In the genomic region with DNA sequence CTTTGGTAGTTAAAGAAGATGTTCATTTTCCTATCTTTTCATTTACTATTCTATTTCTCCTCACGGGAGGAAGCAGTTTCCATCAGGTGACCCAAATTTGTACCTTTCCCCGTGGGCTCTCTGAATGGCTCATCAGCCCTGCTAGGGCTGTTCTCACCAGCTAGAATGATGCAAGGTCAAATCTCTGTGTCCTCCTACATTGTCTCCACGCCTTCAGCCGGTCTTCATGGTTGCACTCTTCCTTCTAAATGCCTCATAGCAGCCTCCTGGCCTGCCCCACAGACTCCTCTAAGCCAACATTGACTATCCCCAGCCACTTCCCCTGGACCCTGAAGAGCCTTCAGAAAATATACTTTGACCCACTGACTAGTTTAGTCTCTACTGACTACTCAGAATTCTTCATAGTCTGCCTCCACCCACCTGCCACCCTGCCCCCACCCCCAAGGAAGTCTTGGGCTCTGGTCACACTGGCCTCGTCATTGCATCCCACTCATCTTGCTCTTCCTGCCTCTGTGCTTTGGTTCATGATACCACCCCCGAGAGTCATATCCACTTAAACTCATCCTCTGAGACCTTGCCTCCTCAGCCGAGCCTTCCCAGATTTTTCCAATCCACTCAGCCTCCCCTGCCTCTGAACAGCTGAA, we compare ENCODE assay signal across 30 cellular contexts. TPM values are rescaled to one million over a fixed set of nuclear protein-coding genes. Genes with fewer than 3 reads are reported as not detected.
DNase-seq lines count a peak whose midpoint lies in the region; ATAC-seq, FAIRE-seq and TF ChIP-seq lines count a peak whose summit lies in the region.
"Had no signal": no experiment of that assay in that cellular context is flagged by ENCODE, and none has a peak within 500 bp of the region (broad histone marks: within the 10 kb centered on the region; RNA-seq: fewer than 3 reads in every experiment).

No MANE protein-coding gene starts in this region.

- no peak for TF ChIP-seq CTCF in osteocyte (IDR thresholded peaks at IDR 0.05)
- TF ChIP-seq CTCF in CD4-positive, alpha-beta T cell (IDR thresholded peaks at IDR 0.05): no peak

- intact Hi-C loops in activated CD4-positive, alpha-beta T cell treated with anti-CD3 and anti-CD28 coated beads for 36 hours (cut with DNase I, micrococcal nuclease): no loop called here
- intact Hi-C loops in activated T-helper 1 cell treated with anti-CD3 and anti-CD28 coated beads, Interleukin-12 subunit alpha, Interleukin-12 subunit beta, Interleukin-2, Interleukin-4 antibody, amounts not matched to agents 30 ng/mL and 10 ng/mL and 1 ng/mL, durations not matched to agents 14 hours and 24 hours and 36 hours (cut with micrococcal nuclease): no loop called here
- intact Hi-C loops in CD4-positive, alpha-beta T cell (cut with DNase I, micrococcal nuclease): no loop called here

- H3K36me3 Mint-ChIP-seq in activated CD4-positive, alpha-beta T cell treated with anti-CD3 and anti-CD28 coated beads for 36 hours (ENCODE audit: low read depth): no peaks in the 10 kb centered on the region
- no peaks in the 10 kb centered on the region for H3K36me3 Mint-ChIP-seq in activated CD4-positive, alpha-beta T cell treated with anti-CD3 and anti-CD28 coated beads, Interleukin-2, amount 10 ng/mL, durations not matched to agents 7 days and 5 days (ENCODE audit: low read depth)
- H3K36me3 Mint-ChIP-seq in CD4-positive, CD25-positive, alpha-beta regulatory T cell: no peaks in the 10 kb centered on the region
- H3K36me3 Mint-ChIP-seq in activated T-helper 1 cell treated with anti-CD3 and anti-CD28 coated beads, Interleukin-12 subunit alpha, Interleukin-12 subunit beta, Interleukin-2, Interleukin-4 antibody, amounts not matched to agents 30 ng/mL and 10 ng/mL and 1 ng/mL, durations not matched to agents 14 hours and 24 hours and 36 hours (ENCODE audit: low read depth): peaks cover 1% of the 10 kb centered on the region
- no peaks in the 10 kb centered on the region for H3K36me3 Mint-ChIP-seq in osteocyte (ENCODE audit: unreplicated experiment)
- H3K36me3 Mint-ChIP-seq in CD4-positive, alpha-beta T cell (ENCODE audit: low read depth): no peaks in the 10 kb centered on the region
- H3K36me3 Mint-ChIP-seq: activated naive CD8-positive, alpha-beta T cell; CD8-positive, alpha-beta memory T cell had no signal

- FAIRE-seq in GM19239 (lab: Jason Lieb, UNC): no peak
- FAIRE-seq: endothelial cell of umbilical vein, keratinocyte had no signal

- POLR2A ChIA-PET in activated CD4-positive, alpha-beta T cell treated with anti-CD3 and anti-CD28 coated beads for 36 hours (lab: Charles Lee): no interaction called here
- POLR2A ChIA-PET in activated CD4-positive, alpha-beta T cell treated with anti-CD3 and anti-CD28 coated beads, Interleukin-2, amount 10 ng/mL, durations not matched to agents 7 days and 5 days (lab: Charles Lee): interaction anchor here (0.6 kb wide), 1 partner anchor 528 kb away, joined by 3 read pairs; no protein-coding TSS in a partner anchor
- POLR2A ChIA-PET in CD4-positive, alpha-beta T cell (lab: Charles Lee): no interaction called here

- DNase-seq in activated CD4-positive, alpha-beta T cell treated with anti-CD3 and anti-CD28 coated beads for 36 hours: peak; percentile 56
- no peak for DNase-seq in activated CD4-positive, alpha-beta T cell treated with anti-CD3 and anti-CD28 coated beads, Interleukin-2, amount 10 ng/mL, durations not matched to agents 7 days and 5 days
- DNase-seq in CD4-positive, CD25-positive, alpha-beta regulatory T cell: no peak
- no peak for DNase-seq in activated T-helper 1 cell treated with anti-CD3 and anti-CD28 coated beads, Interleukin-12 subunit alpha, Interleukin-12 subunit beta, Interleukin-2, Interleukin-4 antibody, amounts not matched to agents 30 ng/mL and 10 ng/mL and 1 ng/mL, durations not matched to agents 14 hours and 24 hours and 36 hours (ENCODE audit: low spot score)
- DNase-seq in osteocyte (ENCODE audit: extremely low spot score, unreplicated experiment) (peak; percentile 42), GM19239 (ENCODE audit: insufficient read length, low spot score) (no peak)
- DNase-seq in CD4-positive, alpha-beta T cell: no peak
- DNase-seq: 8988T; activated CD4-positive, CD25-positive, alpha-beta regulatory T cell treated with anti-CD3 and anti-CD28 coated beads, Interleukin-2, amount 50 U/mL, for 72 hours; CD8-positive, alpha-beta memory T cell; central memory CD4-positive, alpha-beta T cell; DMS153; GOT3; lower lobe of right lung; MM.1S; mucosa of descending colon; NCI-H1436; NCI-H524; right lobe of liver; SIG-M5; stimulated activated CD4-positive, alpha-beta T cell treated with anti-CD3 and anti-CD28 coated beads, Interleukin-12 subunit alpha, Interleukin-12 subunit beta, amount 100 ng/mL, for 4 hours; SW 1271; upper lobe of left lung had no signal

- no peak overlapping the region for H3K4me3 ChIP-seq in CD4-positive, CD25-positive, alpha-beta regulatory T cell (ENCODE audit: low read depth, low read length)
- H3K4me3 ChIP-seq: dorsolateral prefrontal cortex, lower lobe of right lung, mucosa of descending colon, right lobe of liver, upper lobe of left lung had no signal

- H3K4me1 Mint-ChIP-seq in activated CD4-positive, alpha-beta T cell treated with anti-CD3 and anti-CD28 coated beads for 36 hours: peaks cover 20% of the 10 kb centered on the region
- peaks cover 10% of the 10 kb centered on the region for H3K4me1 Mint-ChIP-seq in activated CD4-positive, alpha-beta T cell treated with anti-CD3 and anti-CD28 coated beads, Interleukin-2, amount 10 ng/mL, durations not matched to agents 7 days and 5 days
- peaks cover 0 to 8% (median 3%) of the 10 kb centered on the region in 4 donors for H3K4me1 Mint-ChIP-seq in CD4-positive, CD25-positive, alpha-beta regulatory T cell
- H3K4me1 Mint-ChIP-seq in activated T-helper 1 cell treated with anti-CD3 and anti-CD28 coated beads, Interleukin-12 subunit alpha, Interleukin-12 subunit beta, Interleukin-2, Interleukin-4 antibody, amounts not matched to agents 30 ng/mL and 10 ng/mL and 1 ng/mL, durations not matched to agents 14 hours and 24 hours and 36 hours (ENCODE audit: low read depth): peaks cover 22% of the 10 kb centered on the region
- H3K4me1 Mint-ChIP-seq in osteocyte (ENCODE audit: unreplicated experiment): no peaks in the 10 kb centered on the region
- H3K4me1 Mint-ChIP-seq in CD4-positive, alpha-beta T cell (ENCODE audit: low read depth): peaks cover 6% of the 10 kb centered on the region

- H3K36me3 ChIP-seq in CD4-positive, CD25-positive, alpha-beta regulatory T cell (ENCODE audit: control insufficient read depth, insufficient read depth, low read length): no peaks in the 10 kb centered on the region
- H3K36me3 ChIP-seq: lower lobe of right lung, right lobe of liver, upper lobe of left lung had no signal

- H3K27ac ChIP-seq in CD4-positive, CD25-positive, alpha-beta regulatory T cell (ENCODE audit: insufficient read depth, low read length, poor library complexity, severe bottlenecking): no peak overlapping the region
- H3K27ac ChIP-seq in CD4-positive, alpha-beta T cell (ENCODE audit: low read depth, low read length): no peak overlapping the region
- H3K27ac ChIP-seq: dorsolateral prefrontal cortex, lower lobe of right lung, right lobe of liver, upper lobe of left lung had no signal

- no peaks in the 10 kb centered on the region for H3K9me3 ChIP-seq in CD4-positive, CD25-positive, alpha-beta regulatory T cell (ENCODE audit: control insufficient read depth in 2 of 2, low read length in 2 of 2)
- H3K9me3 ChIP-seq in CD4-positive, alpha-beta T cell (ENCODE audit: control insufficient read depth, low read length): no peaks in the 10 kb centered on the region
- H3K9me3 ChIP-seq: lower lobe of right lung, mucosa of descending colon, right lobe of liver, upper lobe of left lung had no signal

- no peaks in the 10 kb centered on the region for H3K27me3 Mint-ChIP-seq in activated CD4-positive, alpha-beta T cell treated with anti-CD3 and anti-CD28 coated beads for 36 hours
- peaks cover 11% of the 10 kb centered on the region for H3K27me3 Mint-ChIP-seq in activated CD4-positive, alpha-beta T cell treated with anti-CD3 and anti-CD28 coated beads, Interleukin-2, amount 10 ng/mL, durations not matched to agents 7 days and 5 days
- peaks cover 5% of the 10 kb centered on the region for H3K27me3 Mint-ChIP-seq in CD4-positive, CD25-positive, alpha-beta regulatory T cell
- peaks cover 16% of the 10 kb centered on the region for H3K27me3 Mint-ChIP-seq in activated T-helper 1 cell treated with anti-CD3 and anti-CD28 coated beads, Interleukin-12 subunit alpha, Interleukin-12 subunit beta, Interleukin-2, Interleukin-4 antibody, amounts not matched to agents 30 ng/mL and 10 ng/mL and 1 ng/mL, durations not matched to agents 14 hours and 24 hours and 36 hours (ENCODE audit: insufficient read depth)
- peaks cover 30% of the 10 kb centered on the region for H3K27me3 Mint-ChIP-seq in osteocyte (ENCODE audit: unreplicated experiment)
- H3K27me3 Mint-ChIP-seq in CD4-positive, alpha-beta T cell: no peaks in the 10 kb centered on the region
- H3K27me3 Mint-ChIP-seq: activated naive CD8-positive, alpha-beta T cell had no signal

- peak; percentile 65 for ATAC-seq in activated CD4-positive, alpha-beta T cell treated with anti-CD3 and anti-CD28 coated beads for 36 hours
- no peak for ATAC-seq in CD4-positive, CD25-positive, alpha-beta regulatory T cell (ENCODE audit: low read depth in 2 of 2)
- ATAC-seq in HG02981 (IDR thresholded peaks at IDR 0.05; ENCODE audit: unreplicated experiment): no peak
- ATAC-seq in CD4-positive, alpha-beta T cell (ENCODE audit: poor library complexity): no peak
- ATAC-seq: mucosa of descending colon, Panc1, right lobe of liver had no signal

- no peaks in the 10 kb centered on the region for H3K9me3 Mint-ChIP-seq in activated CD4-positive, alpha-beta T cell treated with anti-CD3 and anti-CD28 coated beads for 36 hours (ENCODE audit: low read depth)
- H3K9me3 Mint-ChIP-seq in activated CD4-positive, alpha-beta T cell treated with anti-CD3 and anti-CD28 coated beads, Interleukin-2, amount 10 ng/mL, durations not matched to agents 7 days and 5 days: no peaks in the 10 kb centered on the region
- H3K9me3 Mint-ChIP-seq in CD4-positive, CD25-positive, alpha-beta regulatory T cell: no peaks in the 10 kb centered on the region
- no peaks in the 10 kb centered on the region for H3K9me3 Mint-ChIP-seq in activated T-helper 1 cell treated with anti-CD3 and anti-CD28 coated beads, Interleukin-12 subunit alpha, Interleukin-12 subunit beta, Interleukin-2, Interleukin-4 antibody, amounts not matched to agents 30 ng/mL and 10 ng/mL and 1 ng/mL, durations not matched to agents 14 hours and 24 hours and 36 hours
- H3K9me3 Mint-ChIP-seq in osteocyte (ENCODE audit: unreplicated experiment): no peaks in the 10 kb centered on the region
- no peaks in the 10 kb centered on the region for H3K9me3 Mint-ChIP-seq in CD4-positive, alpha-beta T cell
- H3K9me3 Mint-ChIP-seq: CD8-positive, alpha-beta memory T cell had no signal

- no peaks in the 10 kb centered on the region for H3K4me1 ChIP-seq in CD4-positive, CD25-positive, alpha-beta regulatory T cell (ENCODE audit: control insufficient read depth, insufficient read depth, low read length, poor library complexity, severe bottlenecking)
- H3K4me1 ChIP-seq: right lobe of liver had no signal

- no peaks in the 10 kb centered on the region for H3K27me3 ChIP-seq in CD4-positive, CD25-positive, alpha-beta regulatory T cell (ENCODE audit: control insufficient read depth, insufficient read depth, low read length)
- H3K27me3 ChIP-seq in CD4-positive, alpha-beta T cell (ENCODE audit: control insufficient read depth, insufficient read depth, low read length): no peaks in the 10 kb centered on the region
- H3K27me3 ChIP-seq: dorsolateral prefrontal cortex, right lobe of liver, upper lobe of left lung had no signal

- CTCF ChIA-PET in activated CD4-positive, alpha-beta T cell treated with anti-CD3 and anti-CD28 coated beads for 36 hours (lab: Charles Lee): no interaction called here
- CTCF ChIA-PET in activated CD4-positive, alpha-beta T cell treated with anti-CD3 and anti-CD28 coated beads, Interleukin-2, amount 10 ng/mL, durations not matched to agents 7 days and 5 days (lab: Charles Lee): interaction anchor here (1.0 to 1.8 kb wide), 2 partner anchors 10 to 49 kb away, joined by 4 to 5 read pairs; no protein-coding TSS in a partner anchor
- CTCF ChIA-PET in CD4-positive, alpha-beta T cell (lab: Charles Lee): no interaction called here

- H3K4me3 Mint-ChIP-seq in activated CD4-positive, alpha-beta T cell treated with anti-CD3 and anti-CD28 coated beads for 36 hours: no peak overlapping the region
- H3K4me3 Mint-ChIP-seq in activated CD4-positive, alpha-beta T cell treated with anti-CD3 and anti-CD28 coated beads, Interleukin-2, amount 10 ng/mL, durations not matched to agents 7 days and 5 days: no peak overlapping the region
- H3K4me3 Mint-ChIP-seq in CD4-positive, CD25-positive, alpha-beta regulatory T cell: no peak overlapping the region
- H3K4me3 Mint-ChIP-seq in activated T-helper 1 cell treated with anti-CD3 and anti-CD28 coated beads, Interleukin-12 subunit alpha, Interleukin-12 subunit beta, Interleukin-2, Interleukin-4 antibody, amounts not matched to agents 30 ng/mL and 10 ng/mL and 1 ng/mL, durations not matched to agents 14 hours and 24 hours and 36 hours: no peak overlapping the region
- no peak overlapping the region for H3K4me3 Mint-ChIP-seq in osteocyte (ENCODE audit: unreplicated experiment)
- H3K4me3 Mint-ChIP-seq in CD4-positive, alpha-beta T cell: no peak overlapping the region
- H3K4me3 Mint-ChIP-seq: activated naive CD8-positive, alpha-beta T cell; CD8-positive, alpha-beta memory T cell had no signal

- peak overlapping the region; percentile 33 for H3K27ac Mint-ChIP-seq in activated CD4-positive, alpha-beta T cell treated with anti-CD3 and anti-CD28 coated beads for 36 hours
- H3K27ac Mint-ChIP-seq in activated CD4-positive, alpha-beta T cell treated with anti-CD3 and anti-CD28 coated beads, Interleukin-2, amount 10 ng/mL, durations not matched to agents 7 days and 5 days: no peak overlapping the region
- H3K27ac Mint-ChIP-seq in CD4-positive, CD25-positive, alpha-beta regulatory T cell: peak overlapping the region; percentile 6 to 34 (median 21)
- H3K27ac Mint-ChIP-seq in activated T-helper 1 cell treated with anti-CD3 and anti-CD28 coated beads, Interleukin-12 subunit alpha, Interleukin-12 subunit beta, Interleukin-2, Interleukin-4 antibody, amounts not matched to agents 30 ng/mL and 10 ng/mL and 1 ng/mL, durations not matched to agents 14 hours and 24 hours and 36 hours: peak overlapping the region; percentile 6
- no peak overlapping the region for H3K27ac Mint-ChIP-seq in osteocyte (ENCODE audit: unreplicated experiment)
- H3K27ac Mint-ChIP-seq in CD4-positive, alpha-beta T cell: no peak overlapping the region
- H3K27ac Mint-ChIP-seq: activated naive CD8-positive, alpha-beta T cell; CD8-positive, alpha-beta memory T cell had no signal

RNA-seq across cellular contexts. Expression of gene DOCK3, which starts 9.6 kb away (rescaled TPM):
- total RNA-seq in activated CD4-positive, alpha-beta T cell treated with anti-CD3 and anti-CD28 coated beads for 36 hours: 1 to 10 TPM; 2.5 to 2.6 TPM
- 1 to 10 TPM in 1 of 2 experiments, under 1 TPM in 1; 1.00 to 1.1 TPM for total RNA-seq in activated CD4-positive, alpha-beta T cell treated with anti-CD3 and anti-CD28 coated beads, Interleukin-2, amount 10 ng/mL, durations not matched to agents 7 days and 5 days
- 0.35 TPM for total RNA-seq in CD4-positive, CD25-positive, alpha-beta regulatory T cell
- polyA plus RNA-seq in CD4-positive, CD25-positive, alpha-beta regulatory T cell: under 1 TPM; 0.03 to 0.09 (median 0.07) TPM
- total RNA-seq in activated T-helper 1 cell treated with anti-CD3 and anti-CD28 coated beads, Interleukin-12 subunit alpha, Interleukin-12 subunit beta, Interleukin-2, Interleukin-4 antibody, amounts not matched to agents 30 ng/mL and 10 ng/mL and 1 ng/mL, durations not matched to agents 14 hours and 24 hours and 36 hours: 1.5 and 1.6 TPM in 2 replicates
- total RNA-seq in osteocyte: 0.24 and 0.34 TPM in 2 replicates
- total RNA-seq in CD4-positive, alpha-beta T cell: 1 to 10 TPM in 1 of 2 experiments, under 1 TPM in 1; 0.93 to 1.1 TPM

RNA-seq across cellular contexts. Expression of gene MAPKAPK3, which starts 48.1 kb away (rescaled TPM):
- 100 to 1,000 TPM; 178 to 218 TPM for total RNA-seq in activated CD4-positive, alpha-beta T cell treated with anti-CD3 and anti-CD28 coated beads for 36 hours
- total RNA-seq in activated CD4-positive, alpha-beta T cell treated with anti-CD3 and anti-CD28 coated beads, Interleukin-2, amount 10 ng/mL, durations not matched to agents 7 days and 5 days: 100 to 1,000 TPM; 135 to 140 TPM
- total RNA-seq in CD4-positive, CD25-positive, alpha-beta regulatory T cell: 42.9 TPM
- 10 to 100 TPM; 47.0 to 52.9 (median 49.5) TPM for polyA plus RNA-seq in CD4-positive, CD25-positive, alpha-beta regulatory T cell
- 191 and 201 TPM in 2 replicates for total RNA-seq in activated T-helper 1 cell treated with anti-CD3 and anti-CD28 coated beads, Interleukin-12 subunit alpha, Interleukin-12 subunit beta, Interleukin-2, Interleukin-4 antibody, amounts not matched to agents 30 ng/mL and 10 ng/mL and 1 ng/mL, durations not matched to agents 14 hours and 24 hours and 36 hours
- total RNA-seq in osteocyte: 24.8 and 31.9 TPM in 2 replicates
- 10 to 100 TPM; 16.4 to 16.6 TPM for total RNA-seq in CD4-positive, alpha-beta T cell

RNA-seq across cellular contexts. Expression of gene CISH, which starts 53.5 kb away (rescaled TPM):
- 100 to 1,000 TPM; 265 to 269 TPM for total RNA-seq in activated CD4-positive, alpha-beta T cell treated with anti-CD3 and anti-CD28 coated beads for 36 hours
- 100 to 1,000 TPM; 300 to 308 TPM for total RNA-seq in activated CD4-positive, alpha-beta T cell treated with anti-CD3 and anti-CD28 coated beads, Interleukin-2, amount 10 ng/mL, durations not matched to agents 7 days and 5 days
- 23.4 TPM for total RNA-seq in CD4-positive, CD25-positive, alpha-beta regulatory T cell
- 10 to 100 TPM; 40.5 to 66.7 (median 58.5) TPM for polyA plus RNA-seq in CD4-positive, CD25-positive, alpha-beta regulatory T cell
- total RNA-seq in activated T-helper 1 cell treated with anti-CD3 and anti-CD28 coated beads, Interleukin-12 subunit alpha, Interleukin-12 subunit beta, Interleukin-2, Interleukin-4 antibody, amounts not matched to agents 30 ng/mL and 10 ng/mL and 1 ng/mL, durations not matched to agents 14 hours and 24 hours and 36 hours: 334 and 341 TPM in 2 replicates
- 1.7 and 2.4 TPM in 2 replicates for total RNA-seq in osteocyte
- 1 to 10 TPM; 3.5 to 3.7 TPM for total RNA-seq in CD4-positive, alpha-beta T cell
- polyA plus RNA-seq: neural cell had no signal

Comparison
In these comparisons a context has a peak if more than half of its experiments do, and no peak if none do; other contexts are left out.
1. DNase-seq: peak in activated CD4-positive, alpha-beta T cell treated with anti-CD3 and anti-CD28 coated beads for 36 hours (single experiment) and osteocyte (single experiment); none in activated CD4-positive, alpha-beta T cell treated with anti-CD3 and anti-CD28 coated beads, Interleukin-2, amount 10 ng/mL, durations not matched to agents 7 days and 5 days (single experiment), CD4-positive, CD25-positive, alpha-beta regulatory T cell (0 of 3), activated T-helper 1 cell treated with anti-CD3 and anti-CD28 coated beads, Interleukin-12 subunit alpha, Interleukin-12 subunit beta, Interleukin-2, Interleukin-4 antibody, amounts not matched to agents 30 ng/mL and 10 ng/mL and 1 ng/mL, durations not matched to agents 14 hours and 24 hours and 36 hours (single experiment), GM19239 (single experiment) and CD4-positive, alpha-beta T cell (0 of 10).
2. H3K27ac Mint-ChIP-seq: peak in activated CD4-positive, alpha-beta T cell treated with anti-CD3 and anti-CD28 coated beads for 36 hours (single experiment), CD4-positive, CD25-positive, alpha-beta regulatory T cell (3 of 3) and activated T-helper 1 cell treated with anti-CD3 and anti-CD28 coated beads, Interleukin-12 subunit alpha, Interleukin-12 subunit beta, Interleukin-2, Interleukin-4 antibody, amounts not matched to agents 30 ng/mL and 10 ng/mL and 1 ng/mL, durations not matched to agents 14 hours and 24 hours and 36 hours (single experiment); none in activated CD4-positive, alpha-beta T cell treated with anti-CD3 and anti-CD28 coated beads, Interleukin-2, amount 10 ng/mL, durations not matched to agents 7 days and 5 days (single experiment), osteocyte (single experiment) and CD4-positive, alpha-beta T cell (single experiment).
3. RNA of gene CISH, which starts 53.5 kb away (total RNA-seq): 334 to 341 TPM in activated T-helper 1 cell treated with anti-CD3 and anti-CD28 coated beads, Interleukin-12 subunit alpha, Interleukin-12 subunit beta, Interleukin-2, Interleukin-4 antibody, amounts not matched to agents 30 ng/mL and 10 ng/mL and 1 ng/mL, durations not matched to agents 14 hours and 24 hours and 36 hours, 300 to 308 TPM in activated CD4-positive, alpha-beta T cell treated with anti-CD3 and anti-CD28 coated beads, Interleukin-2, amount 10 ng/mL, durations not matched to agents 7 days and 5 days and 265 to 269 TPM in activated CD4-positive, alpha-beta T cell treated with anti-CD3 and anti-CD28 coated beads for 36 hours; 23.4 TPM in CD4-positive, CD25-positive, alpha-beta regulatory T cell (single experiment), 3.5 to 3.7 TPM in CD4-positive, alpha-beta T cell and 1.7 to 2.4 TPM in osteocyte; every median in the first group is over 10 times any median in the second.